Comparison of ENCODE assay signal across 8 cellular contexts in genomic region chr5:141650851-141651727, GRCh38. TPM values are rescaled to one million over a fixed set of nuclear protein-coding genes. Genes with fewer than 3 reads are reported as not detected.
DNase-seq lines count a peak whose midpoint lies in the region; ATAC-seq, FAIRE-seq and TF ChIP-seq lines count a peak whose summit lies in the region.

Gene FCHSD1 (minus strand): TSS chr5:141651418. CDS start chr5:141651368, 50 bp downstream.

- H3K9me3 ChIP-seq in neural cell (ENCODE audit: low read length): no peaks in the 10 kb centered on the region

- H3K27me3 Mint-ChIP-seq in activated T-helper 17 cell treated with anti-CD3 and anti-CD28 coated beads, Interleukin-2, amount 50 U/mL, for 72 hours: no peaks in the 10 kb centered on the region

- no peaks in the 10 kb centered on the region for H3K79me2 ChIP-seq in neural cell (replicated peaks; ENCODE audit: insufficient read depth, low read length)

- H3K4me2 ChIP-seq in neural cell (ENCODE audit: low read length): no peak within 1 kb of the TSS

- H3K27ac Mint-ChIP-seq in activated T-helper 17 cell treated with anti-CD3 and anti-CD28 coated beads, Interleukin-2, amount 50 U/mL, for 72 hours: peak within 1 kb of the TSS; percentile 92

- no peaks in the 10 kb centered on the region for H3K36me3 ChIP-seq in neural cell (ENCODE audit: insufficient read depth, low read length)

- ATAC-seq in HG03432 (IDR thresholded peaks at IDR 0.05; ENCODE audit: unreplicated experiment): peak; percentile 97
- peak; percentile 97 for ATAC-seq in activated T-helper 17 cell treated with anti-CD3 and anti-CD28 coated beads, Interleukin-2, amount 50 U/mL, for 72 hours (replicated peaks)
- ATAC-seq in stimulated activated naive CD8-positive, alpha-beta T cell treated with anti-CD3 and anti-CD28 coated beads, Interleukin-15, Interleukin-2, amounts not matched to agents 100 U/mL and 50 U/mL, for 24 hours: peak; percentile 94

- no peak for TF ChIP-seq RAD21 in neural cell (conservative IDR thresholded peaks at IDR 0.05)

- TF ChIP-seq CTCF in fibroblast of the aortic adventitia (IDR thresholded peaks at IDR 0.05; ENCODE audit: insufficient read depth, low read length) (no peak), neural cell (IDR thresholded peaks at IDR 0.05; ENCODE audit: poor library complexity, severe bottlenecking) (no peak)

- peak in 13 of 14 donors; percentile 6 to 86 (median 72) for DNase-seq in C1 segment of cervical spinal cord (lab: John Stamatoyannopoulos, UW)
- DNase-seq in GM19239 (ENCODE audit: insufficient read length, low spot score): peak; percentile 99
- DNase-seq in fibroblast of the aortic adventitia (ENCODE audit: low read depth): peak; percentile 71
- DNase-seq in stimulated activated naive CD8-positive, alpha-beta T cell treated with anti-CD3 and anti-CD28 coated beads, Interleukin-15, Interleukin-2, amounts not matched to agents 100 U/mL and 50 U/mL, for 24 hours: peak; percentile 90

- no peaks in the 10 kb centered on the region for H4K20me1 ChIP-seq in neural cell (ENCODE audit: insufficient read depth)

- peak within 1 kb of the TSS; percentile 83 for H3K4me3 Mint-ChIP-seq in activated T-helper 17 cell treated with anti-CD3 and anti-CD28 coated beads, Interleukin-2, amount 50 U/mL, for 72 hours

- FAIRE-seq in GM19239 (lab: Jason Lieb, UNC): peak; percentile 87

- H3K36me3 Mint-ChIP-seq in activated T-helper 17 cell treated with anti-CD3 and anti-CD28 coated beads, Interleukin-2, amount 50 U/mL, for 72 hours (ENCODE audit: low read depth): peaks cover 23% of the 10 kb centered on the region

- H2AFZ ChIP-seq in neural cell (ENCODE audit: low read depth, low read length): peak within 1 kb of the TSS; percentile 2

- no peaks in the 10 kb centered on the region for H3K9me2 ChIP-seq in neural cell (ENCODE audit: insufficient read depth, low read length)

- peak within 1 kb of the TSS; percentile 83 for H3K4me3 ChIP-seq in fibroblast of the aortic adventitia (ENCODE audit: low read depth, low read length)
- peak within 1 kb of the TSS; percentile 66 for H3K4me3 ChIP-seq in neural cell (ENCODE audit: low read length)

- H3K27ac ChIP-seq in neural cell (ENCODE audit: low read length): no peak within 1 kb of the TSS

- no peaks in the 10 kb centered on the region for H3F3A ChIP-seq in neural cell (ENCODE audit: insufficient read depth, low read length, poor library complexity, severe bottlenecking)

- peaks cover 5% of the 10 kb centered on the region for H3K27me3 ChIP-seq in neural cell (ENCODE audit: insufficient read depth, low read depth, low read length)

- no peaks in the 10 kb centered on the region for H3K9me3 Mint-ChIP-seq in activated T-helper 17 cell treated with anti-CD3 and anti-CD28 coated beads, Interleukin-2, amount 50 U/mL, for 72 hours

- no peak for TF ChIP-seq EP300 in neural cell (conservative IDR thresholded peaks at IDR 0.05; ENCODE audit: poor library complexity, severe bottlenecking)

- H3K9ac ChIP-seq in neural cell (ENCODE audit: low read length): peak within 1 kb of the TSS; percentile 20

- peaks cover 21% of the 10 kb centered on the region for H3K4me1 Mint-ChIP-seq in activated T-helper 17 cell treated with anti-CD3 and anti-CD28 coated beads, Interleukin-2, amount 50 U/mL, for 72 hours

TF ChIP-seq in PFSK-1, 5 proteins besides CTCF, POLR2A, EP300 and RAD21:
- TF ChIP-seq SIN3A (IDR thresholded peaks at IDR 0.05; ENCODE audit: borderline replicate concordance, insufficient read depth, low read length) (no peak), FOXP2 (optimal IDR thresholded peaks at IDR 0.05; ENCODE audit: borderline replicate concordance, extremely low read depth, extremely low read length, insufficient read depth) (no peak), TAF1 (IDR thresholded peaks at IDR 0.05; ENCODE audit: borderline replicate concordance, insufficient read depth, low read length) (0 out of 2 replicates have a peak, but pooled peaks have one; percentile 20), POLR2AphosphoS5 (IDR thresholded peaks at IDR 0.05; ENCODE audit: low read depth, low read length) (peak; percentile 71), REST (IDR thresholded peaks at IDR 0.05; ENCODE audit: insufficient read depth in 1 of 2, low read depth in 2 of 2, low read length in 2 of 2) (no peak)
TF ChIP-seq in PFSK-1: peak in this region for 2.

TF ChIP-seq in neural cell, 6 proteins besides CTCF, POLR2A, EP300 and RAD21:
- TF ChIP-seq TAF1 (IDR thresholded peaks at IDR 0.05; ENCODE audit: low read depth) (no peak), POLR2AphosphoS5 (IDR thresholded peaks at IDR 0.05) (no peak), REST (IDR thresholded peaks at IDR 0.05; ENCODE audit: borderline replicate concordance) (no peak), EZH2 (IDR thresholded peaks at IDR 0.05; ENCODE audit: borderline replicate concordance, insufficient read depth, low read length, poor library complexity, severe bottlenecking) (no peak), SMC3 (conservative IDR thresholded peaks at IDR 0.05; ENCODE audit: poor library complexity) (no peak), MXI1 (conservative IDR thresholded peaks at IDR 0.05; ENCODE audit: poor library complexity, severe bottlenecking) (no peak)

RNA-seq across cellular contexts. Expression of gene FCHSD1, which starts in this region (rescaled TPM):
- polyA plus RNA-seq in PFSK-1 (2012; ENCODE audit: insufficient read length, low read depth): 25.6 TPM
- total RNA-seq in activated T-helper 17 cell treated with anti-CD3 and anti-CD28 coated beads, Interleukin-2, amount 50 U/mL, for 72 hours: 100 to 1,000 TPM in 1 of 2 donors, 10 to 100 TPM in 1; 38.7 to 113 TPM
- total RNA-seq in fibroblast of the aortic adventitia (ENCODE audit: low replicate concordance): 19.9 and 39.8 TPM in 2 replicates
- 3.9 and 5.4 TPM in 2 replicates for polyA plus RNA-seq in neural cell
- 3.2 and 6.7 TPM in 2 replicates for polyA minus RNA-seq in neural cell
